16 cellular contexts compared by ENCODE assay signal in the genomic region with DNA sequence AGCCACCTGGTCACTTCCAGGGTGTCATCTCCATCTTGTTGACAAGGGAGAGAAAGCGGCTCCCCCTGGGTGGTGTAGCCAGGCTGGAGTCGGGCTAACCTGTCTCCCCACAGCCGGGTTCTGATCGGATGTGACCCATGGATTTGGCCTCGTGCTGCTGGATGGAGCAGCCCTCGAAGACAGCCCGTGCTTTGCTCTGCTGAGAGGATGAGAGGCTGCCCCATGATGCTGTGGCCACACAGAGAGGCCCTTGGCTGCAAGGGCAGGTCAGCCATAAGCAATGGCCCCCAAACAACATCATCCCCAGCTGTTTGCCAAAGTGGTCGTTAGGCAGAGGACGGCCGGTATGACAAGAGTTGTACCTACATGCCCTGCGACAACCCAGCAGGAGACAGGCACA.
A peak's percentile ranks its signal among the peaks of the same experiment; 100 is the strongest.
DNase-seq lines count a peak whose midpoint lies in the region; ATAC-seq, FAIRE-seq and TF ChIP-seq lines count a peak whose summit lies in the region.
"Had no signal": no experiment of that assay in that cellular context is flagged by ENCODE, and none has a peak within 500 bp of the region (broad histone marks: within the 10 kb centered on the region; RNA-seq: fewer than 3 reads in every experiment).

No MANE protein-coding gene starts in this region.

- H3K36me3 Mint-ChIP-seq in CD14-positive monocyte (no peaks in the 10 kb centered on the region), WTC11 (no peaks in the 10 kb centered on the region)
- H3K36me3 Mint-ChIP-seq: CD8-positive, alpha-beta T cell had no signal

- H3K9me3 Mint-ChIP-seq in CD14-positive monocyte (no peaks in the 10 kb centered on the region), WTC11 (no peaks in the 10 kb centered on the region)
- H3K9me3 Mint-ChIP-seq: CD8-positive, alpha-beta T cell; GM23338 had no signal

- peaks cover 0 to 57% (median 6%) of the 10 kb centered on the region in 3 donors for H3K27me3 ChIP-seq in sigmoid colon
- peaks cover 9% of the 10 kb centered on the region for H3K27me3 ChIP-seq in transverse colon

- CTCF ChIA-PET in WTC11 (lab: Charles Lee): interaction anchor here (1.6 to 1.7 kb wide), 2 partner anchors 77 to 83 kb away, joined by 3 to 8 read pairs; no protein-coding TSS in a partner anchor

- TF ChIP-seq CTCF in CD14-positive monocyte (IDR thresholded peaks at IDR 0.05): no peak
- no peak for TF ChIP-seq CTCF in WTC11 (IDR thresholded peaks at IDR 0.05)
- TF ChIP-seq CTCF in kidney (IDR thresholded peaks at IDR 0.05; ENCODE audit: borderline replicate concordance, extremely low read depth, insufficient read depth): no peak
- TF ChIP-seq CTCF in sigmoid colon (IDR thresholded peaks at IDR 0.05): no peak
- TF ChIP-seq CTCF in omental fat pad (IDR thresholded peaks at IDR 0.05): no peak
- TF ChIP-seq CTCF in transverse colon (IDR thresholded peaks at IDR 0.05): no peak

- no peak for TF ChIP-seq EP300 in sigmoid colon (IDR thresholded peaks at IDR 0.05)
- no peak for TF ChIP-seq EP300 in transverse colon (IDR thresholded peaks at IDR 0.05; ENCODE audit: low read depth)

- intact Hi-C loops in CD14-positive monocyte (cut with micrococcal nuclease) (no loop called here), kidney (cut with DNase I) (no loop called here), sigmoid colon (cut with DNase I) (no loop called here), transverse colon (cut with DNase I; ENCODE audit: low total_unique reads) (no loop called here)

- POLR2A ChIA-PET in WTC11 (lab: Charles Lee): no interaction called here

- no peak for TF ChIP-seq POLR2A in sigmoid colon (IDR thresholded peaks at IDR 0.05)
- TF ChIP-seq POLR2A in transverse colon (IDR thresholded peaks at IDR 0.05): no peak

- no peak overlapping the region for H3K9ac ChIP-seq in kidney (ENCODE audit: low read length in 2 of 2)

- no peaks in the 10 kb centered on the region for H3K9me3 ChIP-seq in kidney (ENCODE audit: control insufficient read depth in 1 of 2, low read length in 2 of 2)
- no peaks in the 10 kb centered on the region for H3K9me3 ChIP-seq in sigmoid colon
- no peaks in the 10 kb centered on the region for H3K9me3 ChIP-seq in transverse colon

- H3K4me1 Mint-ChIP-seq in CD14-positive monocyte (no peaks in the 10 kb centered on the region), WTC11 (no peaks in the 10 kb centered on the region; the same call in 1 of the 2 replicates)

- H3K27ac ChIP-seq in kidney (ENCODE audit: low read depth in 2 of 2, low read length in 2 of 2): no peak overlapping the region
- no peak overlapping the region for H3K27ac ChIP-seq in sigmoid colon
- H3K27ac ChIP-seq in transverse colon: no peak overlapping the region
- H3K27ac ChIP-seq: HL-60, RWPE1 had no signal

- peak; percentile 32 for DNase-seq in CD14-positive monocyte (ENCODE audit: low spot score)
- DNase-seq in WTC11 (ENCODE audit: low spot score): peak; percentile 8
- peak; percentile 58 for DNase-seq in kidney
- peak; percentile 40 for DNase-seq in sigmoid colon
- DNase-seq in omental fat pad (ENCODE audit: low spot score): no peak
- no peak for DNase-seq in NCI-H2029 treated with DMSO at 0.1 percent for 48 hours (lab: John Stamatoyannopoulos, UW)
- no peak for DNase-seq in transverse colon
- DNase-seq: CD8-positive, alpha-beta T cell; MV-4-11; NCI-H1417; NCI-H1930; NCI-H748 treated with DMSO at 0.1 percent for 48 hours had no signal

- WGBS in sigmoid colon, 2 donors: 82 to 83% methylated on average over 11 of the region's 11 CpGs
- WGBS in transverse colon (ENCODE audit: low coverage in 1 of 2), 2 donors: 71% methylated on average over 6 of the region's 11 CpGs; no CpG with 5 or more reads in 1 of the 2 donors

- no peak for FAIRE-seq in kidney (lab: Jason Lieb, UNC)

- no peaks in the 10 kb centered on the region for H3K4me1 ChIP-seq in kidney (ENCODE audit: control insufficient read depth in 1 of 2, insufficient read depth in 1 of 2, low read depth in 1 of 2, low read length in 2 of 2)
- H3K4me1 ChIP-seq in sigmoid colon: no peaks in the 10 kb centered on the region
- H3K4me1 ChIP-seq in transverse colon: no peaks in the 10 kb centered on the region

- H3K4me3 ChIP-seq in kidney (ENCODE audit: low read length in 2 of 2) (no peak overlapping the region), sigmoid colon (no peak overlapping the region), transverse colon (no peak overlapping the region)
- H3K4me3 ChIP-seq: GM23338 had no signal

- H3K36me3 ChIP-seq in kidney (ENCODE audit: control insufficient read depth in 1 of 2, insufficient read depth in 2 of 2, low read length in 2 of 2) (no peaks in the 10 kb centered on the region), sigmoid colon (no peaks in the 10 kb centered on the region), transverse colon (no peaks in the 10 kb centered on the region)

- no peak overlapping the region for H3K27ac Mint-ChIP-seq in CD14-positive monocyte
- H3K27ac Mint-ChIP-seq in WTC11: no peak overlapping the region
- H3K27ac Mint-ChIP-seq: CD8-positive, alpha-beta T cell; GM23338 had no signal

- H3K4me3 Mint-ChIP-seq in CD14-positive monocyte (no peak overlapping the region), WTC11 (no peak overlapping the region)
- H3K4me3 Mint-ChIP-seq: CD8-positive, alpha-beta T cell; GM23338 had no signal

- H3K27me3 Mint-ChIP-seq in CD14-positive monocyte (ENCODE audit: low read depth in 3 of 3) (peaks cover 0 to 4% (median 3%) of the 10 kb centered on the region in 3 donors), WTC11 (ENCODE audit: low read depth) (no peaks in the 10 kb centered on the region; the same call in 1 of the 2 replicates)

- in situ Hi-C loops in transverse colon (cut with MboI; ENCODE audit: low pct_ligation_motif_present in 1 of 4, low pct_unique_long_range_greater_than_20kb in 1 of 4, low sequenced_read_pairs in 3 of 4): no loop called here

- ATAC-seq in WTC11 (no peak), omental fat pad (ENCODE audit: low FRiP score) (no peak), GM21737 (IDR thresholded peaks at IDR 0.05; ENCODE audit: unreplicated experiment) (no peak)
- ATAC-seq: CD8-positive, alpha-beta T cell; GM23338 had no signal

TF ChIP-seq in WTC11, 78 proteins besides CTCF, POLR2A, EP300 and RAD21:
- TF ChIP-seq ZNF263 (CRISPR knock-in tag; IDR thresholded peaks at IDR 0.05; ENCODE audit: low read depth) (no peak), TCF7 (CRISPR knock-in tag; IDR thresholded peaks at IDR 0.05; ENCODE audit: low read depth) (no peak), ZNF396 (CRISPR knock-in tag; IDR thresholded peaks at IDR 0.05; ENCODE audit: borderline replicate concordance) (no peak), RORB (CRISPR knock-in tag; IDR thresholded peaks at IDR 0.05) (no peak), ZNF219 (CRISPR knock-in tag; IDR thresholded peaks at IDR 0.05; ENCODE audit: borderline replicate concordance) (no peak), CREB1 (CRISPR knock-in tag; IDR thresholded peaks at IDR 0.05) (no peak), JUN (CRISPR knock-in tag; IDR thresholded peaks at IDR 0.05) (no peak), MYBL2 (CRISPR knock-in tag; IDR thresholded peaks at IDR 0.05) (no peak), ATF1 (CRISPR knock-in tag; IDR thresholded peaks at IDR 0.05) (no peak)
- TF ChIP-seq, protein P1, sequence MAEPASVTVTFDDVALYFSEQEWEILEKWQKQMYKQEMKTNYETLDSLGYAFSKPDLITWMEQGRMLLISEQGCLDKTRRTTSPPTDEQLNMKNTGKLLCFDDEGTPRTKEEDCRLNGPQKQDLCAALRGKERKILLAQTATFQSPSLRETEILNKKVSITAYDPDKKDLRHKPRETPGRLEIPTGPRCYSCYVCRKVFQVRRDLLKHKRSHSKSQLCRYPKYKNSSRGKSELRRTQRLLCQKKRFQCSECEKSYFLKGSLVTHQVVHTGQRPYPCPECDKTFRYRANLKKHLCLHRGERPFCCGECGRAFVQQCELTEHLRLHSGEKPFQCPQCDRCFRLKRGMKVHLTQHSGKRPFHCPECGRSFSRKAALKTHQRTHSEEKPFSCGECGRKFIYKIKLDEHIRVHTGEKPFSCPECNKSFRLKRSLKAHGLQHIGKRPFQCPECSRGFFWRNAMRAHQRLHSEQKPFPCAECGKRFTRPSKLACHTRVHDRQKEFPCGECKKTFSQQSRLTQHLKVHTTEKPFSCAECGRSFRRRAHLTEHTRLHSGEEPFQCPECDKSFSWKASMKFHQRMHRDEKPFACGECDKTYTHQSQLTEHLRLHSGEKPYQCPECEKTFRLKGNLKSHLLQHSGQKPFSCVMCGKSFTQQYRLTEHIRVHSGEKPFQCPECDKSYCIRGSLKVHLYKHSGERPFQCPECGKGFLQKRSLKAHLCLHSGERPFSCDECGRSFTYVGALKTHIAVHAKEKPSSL (CRISPR knock-in tag; conservative IDR thresholded peaks at IDR 0.05): no peak
- TF ChIP-seq, protein P2, sequence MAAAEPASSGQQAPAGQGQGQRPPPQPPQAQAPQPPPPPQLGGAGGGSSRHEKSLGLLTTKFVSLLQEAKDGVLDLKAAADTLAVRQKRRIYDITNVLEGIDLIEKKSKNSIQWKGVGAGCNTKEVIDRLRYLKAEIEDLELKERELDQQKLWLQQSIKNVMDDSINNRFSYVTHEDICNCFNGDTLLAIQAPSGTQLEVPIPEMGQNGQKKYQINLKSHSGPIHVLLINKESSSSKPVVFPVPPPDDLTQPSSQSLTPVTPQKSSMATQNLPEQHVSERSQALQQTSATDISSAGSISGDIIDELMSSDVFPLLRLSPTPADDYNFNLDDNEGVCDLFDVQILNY (CRISPR knock-in tag; IDR thresholded peaks at IDR 0.05): no peak
- TF ChIP-seq, protein P3, sequence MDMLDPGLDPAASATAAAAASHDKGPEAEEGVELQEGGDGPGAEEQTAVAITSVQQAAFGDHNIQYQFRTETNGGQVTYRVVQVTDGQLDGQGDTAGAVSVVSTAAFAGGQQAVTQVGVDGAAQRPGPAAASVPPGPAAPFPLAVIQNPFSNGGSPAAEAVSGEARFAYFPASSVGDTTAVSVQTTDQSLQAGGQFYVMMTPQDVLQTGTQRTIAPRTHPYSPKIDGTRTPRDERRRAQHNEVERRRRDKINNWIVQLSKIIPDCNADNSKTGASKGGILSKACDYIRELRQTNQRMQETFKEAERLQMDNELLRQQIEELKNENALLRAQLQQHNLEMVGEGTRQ (CRISPR knock-in tag; IDR thresholded peaks at IDR 0.05): no peak
- TF ChIP-seq, protein P4, sequence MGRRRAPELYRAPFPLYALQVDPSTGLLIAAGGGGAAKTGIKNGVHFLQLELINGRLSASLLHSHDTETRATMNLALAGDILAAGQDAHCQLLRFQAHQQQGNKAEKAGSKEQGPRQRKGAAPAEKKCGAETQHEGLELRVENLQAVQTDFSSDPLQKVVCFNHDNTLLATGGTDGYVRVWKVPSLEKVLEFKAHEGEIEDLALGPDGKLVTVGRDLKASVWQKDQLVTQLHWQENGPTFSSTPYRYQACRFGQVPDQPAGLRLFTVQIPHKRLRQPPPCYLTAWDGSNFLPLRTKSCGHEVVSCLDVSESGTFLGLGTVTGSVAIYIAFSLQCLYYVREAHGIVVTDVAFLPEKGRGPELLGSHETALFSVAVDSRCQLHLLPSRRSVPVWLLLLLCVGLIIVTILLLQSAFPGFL (CRISPR knock-in tag; IDR thresholded peaks at IDR 0.05; ENCODE audit: borderline replicate concordance): no peak

Comparison
In these comparisons a context has a peak if more than half of its experiments do, and no peak if none do; other contexts are left out.
1. DNase-seq: peak in CD14-positive monocyte (single experiment), WTC11 (single experiment), kidney (single experiment) and sigmoid colon (single experiment); none in omental fat pad (single experiment), NCI-H2029 treated with DMSO at 0.1 percent for 48 hours (single experiment) and transverse colon (single experiment).